Comparison of ENCODE assay signal across 14 cellular contexts in the genomic region with DNA sequence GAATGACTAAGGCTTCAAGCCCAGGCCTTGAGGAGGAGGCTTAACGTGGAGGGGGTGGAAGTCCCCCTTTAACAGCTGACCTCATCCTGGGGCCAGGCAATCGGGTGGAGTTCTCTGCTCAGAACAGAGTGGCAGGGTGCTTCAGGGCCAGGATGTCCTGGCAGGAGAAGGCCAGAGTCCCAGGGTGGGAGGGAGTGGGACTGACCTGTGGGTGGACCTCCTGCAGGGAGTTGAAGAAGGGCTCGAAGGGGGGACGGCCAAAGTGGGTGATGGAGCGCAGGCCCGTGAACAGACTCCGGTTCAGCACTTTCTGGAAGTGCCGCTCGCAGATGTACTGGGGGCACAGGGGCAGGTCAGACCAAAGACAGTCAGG.
"Had no signal": no experiment of that assay in that cellular context is flagged by ENCODE, and none has a peak within 500 bp of the region (broad histone marks: within the 10 kb centered on the region; RNA-seq: fewer than 3 reads in every experiment).

No MANE protein-coding gene starts in this region.

- H3K4me3 Mint-ChIP-seq: activated B cell treated with CpG ODN at 0.5 μM for 24 hours; activated CD8-positive, alpha-beta T cell treated with anti-CD3 and anti-CD28 coated beads, Interleukin-2, amount 10 ng/mL, durations not matched to agents 7 days and 5 days; activated naive CD4-positive, alpha-beta T cell treated with anti-CD3 and anti-CD28 coated beads, Interleukin-2, amount 10 ng/mL, durations not matched to agents 7 days and 5 days; natural killer cell had no signal

- ATAC-seq: activated CD8-positive, alpha-beta T cell treated with anti-CD3 and anti-CD28 coated beads, Interleukin-2, amount 10 ng/mL, durations not matched to agents 7 days and 5 days; esophagus mucosa; natural killer cell; right cardiac atrium had no signal

- H3K27ac ChIP-seq: cardiac muscle cell, prostate gland had no signal

- H3K9me3 Mint-ChIP-seq: activated B cell treated with CpG ODN at 0.5 μM for 24 hours; activated naive CD4-positive, alpha-beta T cell treated with anti-CD3 and anti-CD28 coated beads, Interleukin-2, amount 10 ng/mL, durations not matched to agents 7 days and 5 days; natural killer cell had no signal

- H3K4me1 Mint-ChIP-seq: activated B cell treated with CpG ODN at 0.5 μM for 24 hours; activated naive CD4-positive, alpha-beta T cell treated with anti-CD3 and anti-CD28 coated beads, Interleukin-2, amount 10 ng/mL, durations not matched to agents 7 days and 5 days; natural killer cell had no signal

- H3K36me3 Mint-ChIP-seq: activated naive CD4-positive, alpha-beta T cell treated with anti-CD3 and anti-CD28 coated beads, Interleukin-2, amount 10 ng/mL, durations not matched to agents 7 days and 5 days; natural killer cell had no signal

- DNase-seq: activated B cell treated with CpG ODN at 0.5 μM for 24 hours; activated CD4-positive, alpha-beta T cell treated with anti-CD3 and anti-CD28 coated beads for 48 hours; activated CD8-positive, alpha-beta T cell treated with anti-CD3 and anti-CD28 coated beads, Interleukin-2, amount 10 ng/mL, durations not matched to agents 7 days and 5 days; activated naive CD4-positive, alpha-beta T cell treated with anti-CD3 and anti-CD28 coated beads, Interleukin-2, amount 10 ng/mL, durations not matched to agents 7 days and 5 days; kidney glomerular epithelial cell; mesenchymal stem cell; natural killer cell; nucleus accumbens; right cardiac atrium; stimulated activated CD4-positive, alpha-beta T cell treated with anti-CD3 and anti-CD28 coated beads, Interleukin-1b, Interleukin-23, amount 100 ng/mL, for 48 hours; SW 1271 had no signal

- H3K27ac Mint-ChIP-seq: activated B cell treated with CpG ODN at 0.5 μM for 24 hours; activated CD8-positive, alpha-beta T cell treated with anti-CD3 and anti-CD28 coated beads, Interleukin-2, amount 10 ng/mL, durations not matched to agents 7 days and 5 days; activated naive CD4-positive, alpha-beta T cell treated with anti-CD3 and anti-CD28 coated beads, Interleukin-2, amount 10 ng/mL, durations not matched to agents 7 days and 5 days; natural killer cell had no signal

- H3K4me1 ChIP-seq: prostate gland had no signal

- H3K9me3 ChIP-seq: prostate gland had no signal

- H3K4me3 ChIP-seq: cardiac muscle cell, prostate gland had no signal

- H3K36me3 ChIP-seq: cardiac muscle cell, prostate gland had no signal
